1 cellular context compared by ENCODE assay signal in genomic region chr3:192042116-192042515, GRCh38.
TF ChIP-seq lines count a peak whose summit lies in the region.

No MANE protein-coding gene starts in this region.

TF ChIP-seq in GM12878, 131 proteins besides CTCF, POLR2A, EP300 and RAD21 (continued from another document):
- TF ChIP-seq, protein P1, sequence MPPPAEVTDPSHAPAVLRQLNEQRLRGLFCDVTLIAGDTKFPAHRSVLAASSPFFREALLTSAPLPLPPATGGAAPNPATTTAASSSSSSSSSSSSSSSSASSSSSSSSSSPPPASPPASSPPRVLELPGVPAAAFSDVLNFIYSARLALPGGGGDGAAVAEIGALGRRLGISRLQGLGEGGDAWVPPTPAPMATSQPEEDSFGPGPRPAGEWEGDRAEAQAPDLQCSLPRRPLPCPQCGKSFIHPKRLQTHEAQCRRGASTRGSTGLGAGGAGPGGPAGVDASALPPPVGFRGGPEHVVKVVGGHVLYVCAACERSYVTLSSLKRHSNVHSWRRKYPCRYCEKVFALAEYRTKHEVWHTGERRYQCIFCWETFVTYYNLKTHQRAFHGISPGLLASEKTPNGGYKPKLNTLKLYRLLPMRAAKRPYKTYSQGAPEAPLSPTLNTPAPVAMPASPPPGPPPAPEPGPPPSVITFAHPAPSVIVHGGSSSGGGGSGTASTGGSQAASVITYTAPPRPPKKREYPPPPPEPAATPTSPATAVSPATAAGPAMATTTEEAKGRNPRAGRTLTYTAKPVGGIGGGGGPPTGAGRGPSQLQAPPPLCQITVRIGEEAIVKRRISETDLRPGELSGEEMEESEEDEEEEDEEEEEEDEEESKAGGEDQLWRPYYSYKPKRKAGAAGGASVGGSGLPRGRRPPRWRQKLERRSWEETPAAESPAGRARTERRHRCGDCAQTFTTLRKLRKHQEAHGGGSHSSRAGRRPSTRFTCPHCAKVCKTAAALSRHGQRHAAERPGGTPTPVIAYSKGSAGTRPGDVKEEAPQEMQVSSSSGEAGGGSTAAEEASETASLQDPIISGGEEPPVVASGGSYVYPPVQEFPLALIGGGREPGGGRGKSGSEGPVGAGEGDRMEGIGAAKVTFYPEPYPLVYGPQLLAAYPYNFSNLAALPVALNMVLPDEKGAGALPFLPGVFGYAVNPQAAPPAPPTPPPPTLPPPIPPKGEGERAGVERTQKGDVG (CRISPR knock-in tag; IDR thresholded peaks at IDR 0.05), result no peak
- TF ChIP-seq NR2F1 (conservative IDR thresholded peaks at IDR 0.05) (0 out of 2 replicates have a peak, but pooled peaks have one; percentile 42), TAF1 (IDR thresholded peaks at IDR 0.05; ENCODE audit: borderline replicate concordance, low read depth, low read length) (no peak)
- TF ChIP-seq, protein P2, sequence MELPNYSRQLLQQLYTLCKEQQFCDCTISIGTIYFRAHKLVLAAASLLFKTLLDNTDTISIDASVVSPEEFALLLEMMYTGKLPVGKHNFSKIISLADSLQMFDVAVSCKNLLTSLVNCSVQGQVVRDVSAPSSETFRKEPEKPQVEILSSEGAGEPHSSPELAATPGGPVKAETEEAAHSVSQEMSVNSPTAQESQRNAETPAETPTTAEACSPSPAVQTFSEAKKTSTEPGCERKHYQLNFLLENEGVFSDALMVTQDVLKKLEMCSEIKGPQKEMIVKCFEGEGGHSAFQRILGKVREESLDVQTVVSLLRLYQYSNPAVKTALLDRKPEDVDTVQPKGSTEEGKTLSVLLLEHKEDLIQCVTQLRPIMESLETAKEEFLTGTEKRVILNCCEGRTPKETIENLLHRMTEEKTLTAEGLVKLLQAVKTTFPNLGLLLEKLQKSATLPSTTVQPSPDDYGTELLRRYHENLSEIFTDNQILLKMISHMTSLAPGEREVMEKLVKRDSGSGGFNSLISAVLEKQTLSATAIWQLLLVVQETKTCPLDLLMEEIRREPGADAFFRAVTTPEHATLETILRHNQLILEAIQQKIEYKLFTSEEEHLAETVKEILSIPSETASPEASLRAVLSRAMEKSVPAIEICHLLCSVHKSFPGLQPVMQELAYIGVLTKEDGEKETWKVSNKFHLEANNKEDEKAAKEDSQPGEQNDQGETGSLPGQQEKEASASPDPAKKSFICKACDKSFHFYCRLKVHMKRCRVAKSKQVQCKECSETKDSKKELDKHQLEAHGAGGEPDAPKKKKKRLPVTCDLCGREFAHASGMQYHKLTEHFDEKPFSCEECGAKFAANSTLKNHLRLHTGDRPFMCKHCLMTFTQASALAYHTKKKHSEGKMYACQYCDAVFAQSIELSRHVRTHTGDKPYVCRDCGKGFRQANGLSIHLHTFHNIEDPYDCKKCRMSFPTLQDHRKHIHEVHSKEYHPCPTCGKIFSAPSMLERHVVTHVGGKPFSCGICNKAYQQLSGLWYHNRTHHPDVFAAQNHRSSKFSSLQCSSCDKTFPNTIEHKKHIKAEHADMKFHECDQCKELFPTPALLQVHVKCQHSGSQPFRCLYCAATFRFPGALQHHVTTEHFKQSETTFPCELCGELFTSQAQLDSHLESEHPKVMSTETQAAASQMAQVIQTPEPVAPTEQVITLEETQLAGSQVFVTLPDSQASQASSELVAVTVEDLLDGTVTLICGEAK (IDR thresholded peaks at IDR 0.05; ENCODE audit: borderline replicate concordance), result no peak
